ENCODE assay signal across 8 cellular contexts in genomic region chr6:31665501-31666336, GRCh38. TPM values are rescaled to one million over a fixed set of nuclear protein-coding genes. Genes with fewer than 3 reads are reported as not detected.
DNase-seq lines count a peak whose midpoint lies in the region; ATAC-seq and TF ChIP-seq lines count a peak whose summit lies in the region.

CSNK2B (plus strand) TSS chr6:31666080; CDS start chr6:31666832, 752 bp downstream.

- ATAC-seq in HG02870 (IDR thresholded peaks at IDR 0.05; ENCODE audit: unreplicated experiment): peak; percentile 82
- ATAC-seq in left cardiac atrium: peak; percentile 91 to 93

- TF ChIP-seq POLR2A in prostate gland (IDR thresholded peaks at IDR 0.05): peak; percentile 76

- H3K27ac ChIP-seq in prostate gland: peak within 1 kb of the TSS; percentile 94 to 96
- H3K27ac ChIP-seq in urinary bladder (ENCODE audit: low read depth): peak within 1 kb of the TSS; percentile 92

- in situ Hi-C loops in GM13976 (cut with MboI; ENCODE audit: low sequenced_read_pairs, unreplicated experiment): no loop called here

- intact Hi-C loops in T-helper 1 cell treated with Interleukin-12 subunit alpha and Interleukin-12 subunit beta and Interleukin-4 antibody, amounts not matched to agents 30 ng/mL and 1 ng/mL, for 36 hours (cut with micrococcal nuclease): loop anchor here (1.0 to 10.0 kb wide), 20 partner anchors 13 to 1749 kb away; partner anchors contain the start of genes ABCF1, ABHD16A, AGPAT1 and ATF6B
- intact Hi-C loops in left cardiac atrium (cut with DNase I) (no loop called here), prostate gland (cut with DNase I) (no loop called here)

- TF ChIP-seq CTCF in GM13976 (IDR thresholded peaks at IDR 0.05; ENCODE audit: borderline replicate concordance, control extremely low read depth, extremely low read depth, insufficient read depth, missing control alignments) (no peak), prostate gland (IDR thresholded peaks at IDR 0.05) (peak in 2 of 4 experiments; percentile 19 to 21)

- DNase-seq in GM13976 (ENCODE audit: low spot score): peak; percentile 98
- peak; percentile 96 for DNase-seq in NCI-H146 treated with DMSO at 0.1 percent for 48 hours (lab: John Stamatoyannopoulos, UW; ENCODE audit: unreplicated experiment)
- peak; percentile 97 for DNase-seq in amniotic epithelial cell (ENCODE audit: low read depth)
- peak; percentile 99 for DNase-seq in left cardiac atrium
- peak; percentile 98 for DNase-seq in prostate gland (ENCODE audit: low spot score)

- H3K4me1 ChIP-seq in prostate gland (replicated peaks) (peaks cover 17% of the 10 kb centered on the region), urinary bladder (ENCODE audit: insufficient read depth) (no peaks in the 10 kb centered on the region)

- no peaks in the 10 kb centered on the region for H3K9me3 ChIP-seq in prostate gland

- H3K4me3 ChIP-seq in prostate gland: peak within 1 kb of the TSS; percentile 65 to 92
- peak within 1 kb of the TSS; percentile 80 for H3K4me3 ChIP-seq in urinary bladder (ENCODE audit: low read depth, low read length)

- peaks cover 15 to 19% of the 10 kb centered on the region in 2 donors for H3K36me3 ChIP-seq in prostate gland
- peaks cover 7% of the 10 kb centered on the region for H3K36me3 ChIP-seq in urinary bladder (ENCODE audit: insufficient read depth)

- no peaks in the 10 kb centered on the region for H3K27me3 ChIP-seq in prostate gland (replicated peaks; ENCODE audit: insufficient read depth)

- WGBS in prostate gland: under 1% methylated on average over 60 of the region's 63 CpGs
- under 1% methylated on average over 63 of the region's 63 CpGs for WGBS in urinary bladder

RNA-seq across cellular contexts. Expression of gene CSNK2B, which starts in this region (rescaled TPM):
- total RNA-seq in T-helper 1 cell treated with Interleukin-12 subunit alpha and Interleukin-12 subunit beta and Interleukin-4 antibody, amounts not matched to agents 30 ng/mL and 1 ng/mL, for 36 hours: 219 and 224 TPM in 2 replicates
- 100 to 1,000 TPM in 1 of 2 donors, 10 to 100 TPM in 1; 84.8 to 116 TPM for total RNA-seq in left cardiac atrium
- total RNA-seq in prostate gland: 100 to 1,000 TPM; 214 to 285 TPM
- total RNA-seq in urinary bladder: 44.3 TPM
- 151 TPM for polyA plus RNA-seq in urinary bladder

Comparison
In these comparisons a context has a peak if more than half of its experiments do, and no peak if none do; other contexts are left out.
1. Peak in every context shown above with its lines: DNase-seq, ATAC-seq, H3K4me3 ChIP-seq and H3K27ac ChIP-seq.